Comparison of ENCODE assay signal across 8 cellular contexts in genomic region chr20:9225879-9226278, GRCh38.
"Had no signal": no experiment of that assay in that cellular context is flagged by ENCODE, and none has a peak within 500 bp of the region (broad histone marks: within the 10 kb centered on the region; RNA-seq: fewer than 3 reads in every experiment).

No MANE protein-coding gene starts in this region.

- DNase-seq: activated CD4-positive, alpha-beta memory T cell treated with anti-CD3 and anti-CD28 coated beads for 36 hours; activated CD4-positive, alpha-beta T cell treated with anti-CD3 and anti-CD28 coated beads for 1 hour; effector memory CD8-positive, alpha-beta T cell; erythroblast; SIG-M5; small intestine; T-helper 2 cell had no signal

- ATAC-seq: effector memory CD8-positive, alpha-beta T cell; stimulated activated memory B cell treated with anti-CD40 and anti-IgM and Interleukin-4, amounts not matched to agents 10 μg/mL and 1 μg/mL and 100 μg/mL, for 72 hours had no signal
